1 cellular context compared by ENCODE assay signal in the genomic region with DNA sequence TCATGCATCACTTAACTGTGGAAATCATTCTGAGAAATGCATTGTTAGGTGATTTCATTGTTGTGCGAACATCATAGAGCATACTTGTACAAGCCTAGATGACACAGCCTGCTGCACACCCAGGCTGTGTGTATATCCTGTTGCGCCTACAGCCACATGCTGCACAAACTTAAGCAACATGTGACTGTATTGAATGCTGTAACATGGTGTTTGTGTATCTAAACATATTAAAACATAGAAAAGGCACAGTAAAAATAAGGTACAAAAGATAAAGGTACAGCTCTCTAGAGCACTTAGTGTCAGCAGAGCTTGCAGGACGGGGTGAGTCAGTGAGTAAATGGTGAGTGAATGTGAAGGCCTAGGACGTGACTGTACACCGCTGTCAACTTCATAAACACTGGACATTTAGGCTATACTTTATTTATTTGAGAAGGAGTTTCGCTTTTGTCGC.
TF ChIP-seq lines count a peak whose summit lies in the region.

No MANE protein-coding gene starts in this region.

TF ChIP-seq in SK-N-SH, 30 proteins besides CTCF, POLR2A, EP300 and RAD21 (continued from another document):
- TF ChIP-seq, protein P1, sequence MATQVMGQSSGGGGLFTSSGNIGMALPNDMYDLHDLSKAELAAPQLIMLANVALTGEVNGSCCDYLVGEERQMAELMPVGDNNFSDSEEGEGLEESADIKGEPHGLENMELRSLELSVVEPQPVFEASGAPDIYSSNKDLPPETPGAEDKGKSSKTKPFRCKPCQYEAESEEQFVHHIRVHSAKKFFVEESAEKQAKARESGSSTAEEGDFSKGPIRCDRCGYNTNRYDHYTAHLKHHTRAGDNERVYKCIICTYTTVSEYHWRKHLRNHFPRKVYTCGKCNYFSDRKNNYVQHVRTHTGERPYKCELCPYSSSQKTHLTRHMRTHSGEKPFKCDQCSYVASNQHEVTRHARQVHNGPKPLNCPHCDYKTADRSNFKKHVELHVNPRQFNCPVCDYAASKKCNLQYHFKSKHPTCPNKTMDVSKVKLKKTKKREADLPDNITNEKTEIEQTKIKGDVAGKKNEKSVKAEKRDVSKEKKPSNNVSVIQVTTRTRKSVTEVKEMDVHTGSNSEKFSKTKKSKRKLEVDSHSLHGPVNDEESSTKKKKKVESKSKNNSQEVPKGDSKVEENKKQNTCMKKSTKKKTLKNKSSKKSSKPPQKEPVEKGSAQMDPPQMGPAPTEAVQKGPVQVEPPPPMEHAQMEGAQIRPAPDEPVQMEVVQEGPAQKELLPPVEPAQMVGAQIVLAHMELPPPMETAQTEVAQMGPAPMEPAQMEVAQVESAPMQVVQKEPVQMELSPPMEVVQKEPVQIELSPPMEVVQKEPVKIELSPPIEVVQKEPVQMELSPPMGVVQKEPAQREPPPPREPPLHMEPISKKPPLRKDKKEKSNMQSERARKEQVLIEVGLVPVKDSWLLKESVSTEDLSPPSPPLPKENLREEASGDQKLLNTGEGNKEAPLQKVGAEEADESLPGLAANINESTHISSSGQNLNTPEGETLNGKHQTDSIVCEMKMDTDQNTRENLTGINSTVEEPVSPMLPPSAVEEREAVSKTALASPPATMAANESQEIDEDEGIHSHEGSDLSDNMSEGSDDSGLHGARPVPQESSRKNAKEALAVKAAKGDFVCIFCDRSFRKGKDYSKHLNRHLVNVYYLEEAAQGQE (IDR thresholded peaks at IDR 0.05; ENCODE audit: low read depth, low read length), result no peak
- TF ChIP-seq NRF1 (IDR thresholded peaks at IDR 0.05; ENCODE audit: low read depth, low read length) (no peak), JUND (IDR thresholded peaks at IDR 0.05) (peak; percentile 48)
